Comparison of ENCODE assay signal across 24 cellular contexts in genomic region chr6:8462694-8463093, GRCh38.
"Had no signal": no experiment of that assay in that cellular context is flagged by ENCODE, and none has a peak within 500 bp of the region (broad histone marks: within the 10 kb centered on the region; RNA-seq: fewer than 3 reads in every experiment).

No MANE protein-coding gene starts in this region.

- H3K27ac ChIP-seq: coronary artery, foreskin keratinocyte, lower lobe of right lung, parathyroid adenoma, psoas muscle, spleen, testis, transverse colon had no signal

- H3K4me3 ChIP-seq: coronary artery, lower lobe of right lung, psoas muscle, spleen, testis, transverse colon had no signal

- H3K27ac Mint-ChIP-seq: endodermal cell; memory B cell; mesothelial cell of epicardium; naive B cell; nephron; stimulated activated naive B cell treated with anti-CD40 and anti-IgM and Interleukin-4, amounts not matched to agents 10 μg/mL and 1 μg/mL and 100 μg/mL, for 72 hours; stimulated activated naive CD8-positive, alpha-beta T cell treated with anti-CD3 and anti-CD28 coated beads, Interleukin-15, amount 100 ng/mL, for 72 hours had no signal

- H3K36me3 ChIP-seq: lower lobe of right lung, spleen, transverse colon had no signal

- FAIRE-seq: endothelial cell of umbilical vein had no signal

- H3K4me1 Mint-ChIP-seq: memory B cell; naive B cell; nephron; stimulated activated naive B cell treated with anti-CD40 and anti-IgM and Interleukin-4, amounts not matched to agents 10 μg/mL and 1 μg/mL and 100 μg/mL, for 72 hours; stimulated activated naive CD8-positive, alpha-beta T cell treated with anti-CD3 and anti-CD28 coated beads, Interleukin-15, amount 100 ng/mL, for 72 hours had no signal

- H3K9me3 Mint-ChIP-seq: endodermal cell had no signal

- H3K9me3 ChIP-seq: lower lobe of right lung, testis, transverse colon had no signal

- H3K4me1 ChIP-seq: foreskin keratinocyte, lower lobe of right lung, parathyroid adenoma, psoas muscle, spleen, testis, transverse colon had no signal

- ATAC-seq: foreskin keratinocyte; lower lobe of right lung; sciatic nerve; stimulated activated naive B cell treated with anti-CD40 and anti-IgM and Interleukin-4, amounts not matched to agents 10 μg/mL and 1 μg/mL and 100 μg/mL, for 72 hours; stimulated activated naive CD8-positive, alpha-beta T cell treated with anti-CD3 and anti-CD28 coated beads, Interleukin-15, amount 100 ng/mL, for 72 hours had no signal

- H3K27me3 ChIP-seq: foreskin keratinocyte, spleen, testis, transverse colon had no signal

- H3K4me3 Mint-ChIP-seq: endodermal cell; memory B cell; mesothelial cell of epicardium; naive B cell; nephron; stimulated activated naive B cell treated with anti-CD40 and anti-IgM and Interleukin-4, amounts not matched to agents 10 μg/mL and 1 μg/mL and 100 μg/mL, for 72 hours; stimulated activated naive CD8-positive, alpha-beta T cell treated with anti-CD3 and anti-CD28 coated beads, Interleukin-15, amount 100 ng/mL, for 72 hours had no signal

- H3K27me3 Mint-ChIP-seq: stimulated activated naive CD8-positive, alpha-beta T cell treated with anti-CD3 and anti-CD28 coated beads, Interleukin-15, amount 100 ng/mL, for 72 hours had no signal

- DNase-seq: effector CD4-positive, alpha-beta T cell; endodermal cell; erythroblast; foreskin keratinocyte; hippocampal formation; lower lobe of right lung; naive B cell; psoas muscle; retina; spleen; stimulated activated CD4-positive, alpha-beta T cell treated with anti-CD3 and anti-CD28 coated beads, Interleukin-15, amount 100 ng/mL, for 24 hours; stimulated activated CD4-positive, alpha-beta T cell treated with anti-CD3 and anti-CD28 coated beads, Interleukin-1b, Interleukin-23, amount 100 ng/mL, for 48 hours; stimulated activated CD4-positive, alpha-beta T cell treated with anti-CD3 and anti-CD28 coated beads, Interleukin-4, amount 100 ng/mL, for 4 hours; stimulated activated naive B cell treated with anti-CD40 and anti-IgM and Interleukin-4, amounts not matched to agents 10 μg/mL and 1 μg/mL and 100 μg/mL, for 72 hours; stimulated activated naive CD8-positive, alpha-beta T cell treated with anti-CD3 and anti-CD28 coated beads, Interleukin-15, amount 100 ng/mL, for 72 hours; testis; transverse colon had no signal
